ENCODE assay signal across 9 cellular contexts in the genomic region with DNA sequence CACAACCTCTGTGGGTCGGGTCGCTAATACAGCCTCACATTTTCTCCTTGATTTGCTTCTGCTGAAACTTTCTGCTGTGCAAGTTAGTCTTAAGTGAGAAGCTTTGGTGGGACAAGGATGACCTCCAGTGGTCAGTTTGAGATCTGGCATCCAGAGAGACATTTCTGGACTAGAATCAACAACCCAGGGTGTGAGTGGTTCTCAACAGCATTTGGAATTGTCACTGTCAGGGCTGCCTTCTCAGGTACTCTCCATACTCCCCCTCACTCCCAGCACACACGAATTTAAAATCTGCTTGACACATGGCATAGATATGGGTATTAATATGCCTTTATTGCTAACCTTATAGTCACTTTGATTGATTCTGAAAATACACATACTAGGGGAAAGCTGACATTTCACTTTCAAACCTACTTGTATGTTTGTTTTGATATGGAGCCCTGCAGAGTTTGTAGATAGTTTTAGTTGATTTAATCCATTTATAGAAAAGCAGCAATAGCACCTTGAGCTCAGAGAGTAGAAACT. TPM values are rescaled to one million over a fixed set of nuclear protein-coding genes. Genes with fewer than 3 reads are reported as not detected.
DNase-seq lines count a peak whose midpoint lies in the region; ATAC-seq and TF ChIP-seq lines count a peak whose summit lies in the region.
"Had no signal": no experiment of that assay in that cellular context is flagged by ENCODE, and none has a peak within 500 bp of the region (broad histone marks: within the 10 kb centered on the region; RNA-seq: fewer than 3 reads in every experiment).

No MANE protein-coding gene starts in this region.

- no TSS peak for BruUV-seq in mammary epithelial cell (replicated peaks; lab: Mats Ljungman, UMichigan)

- 5% methylated on average over 3 of the region's 3 CpGs for WGBS in mammary epithelial cell (ENCODE audit: low coverage, missing lambda C conversion rate)

- H3K9ac ChIP-seq in mammary epithelial cell (ENCODE audit: insufficient read depth, low read length), result no peak overlapping the region

- H3K79me2 ChIP-seq in mammary epithelial cell (ENCODE audit: insufficient read depth, low read length), result no peaks in the 10 kb centered on the region

- no peak overlapping the region for H3K4me3 ChIP-seq in mammary epithelial cell (replicated peaks in 1 of 3; ENCODE audit: insufficient read depth in 1 of 3, low read depth in 2 of 3, low read length in 3 of 3)

- H3K4me2 ChIP-seq in mammary epithelial cell (ENCODE audit: insufficient read depth, low read depth, low read length), result no peak overlapping the region

- CTCF ChIA-PET in mammary epithelial cell (lab: Charles Lee; ENCODE audit: low non-redundant PET), result no interaction called here

- TF ChIP-seq CTCF in mammary epithelial cell (conservative IDR thresholded peaks at IDR 0.05 in 1 of 2, IDR thresholded peaks at IDR 0.05 in 1 of 2; ENCODE audit: extremely low read depth in 1 of 2, insufficient read depth in 1 of 2, low read depth in 1 of 2, low read length in 2 of 2), result peak; percentile 60 to 76

- no peak overlapping the region for H3K27ac ChIP-seq in mammary epithelial cell (ENCODE audit: insufficient read depth, low read depth, low read length)
- H3K27ac ChIP-seq: epithelial cell of prostate had no signal

- no peak overlapping the region for H2AFZ ChIP-seq in mammary epithelial cell (ENCODE audit: low read depth, low read length)

- H4K20me1 ChIP-seq in mammary epithelial cell (ENCODE audit: insufficient read depth, low read length), result no peaks in the 10 kb centered on the region

- dilution Hi-C loops in mammary epithelial cell (cut with HindIII; ENCODE audit: low sequenced_read_pairs), result no loop called here

- H3K27me3 ChIP-seq in mammary epithelial cell (ENCODE audit: insufficient read depth, low read length), result no peaks in the 10 kb centered on the region

- intact Hi-C loops in mammary epithelial cell (cut with micrococcal nuclease), result loop anchor here (1.0 to 5.0 kb wide), 4 partner anchors 60 to 829 kb away; no protein-coding TSS in a partner anchor

- H3K9me3 ChIP-seq in mammary epithelial cell (replicated peaks; ENCODE audit: insufficient read depth, low read length), result no peaks in the 10 kb centered on the region

- peak; percentile 21 for DNase-seq in GM04503 (ENCODE audit: low read depth)
- DNase-seq in NCI-H2029 treated with DMSO at 0.1 percent for 48 hours (lab: John Stamatoyannopoulos, UW), result peak; percentile 73
- peak; percentile 18 for DNase-seq in T1000 (lab: John Stamatoyannopoulos, UW)
- DNase-seq in mammary epithelial cell, result peak; percentile 47
- peak; percentile 74 for DNase-seq in iris pigment epithelial cell (ENCODE audit: low read depth)
- DNase-seq in stimulated activated CD4-positive, alpha-beta T cell treated with anti-CD3 and anti-CD28 coated beads, Interleukin-1b, Interleukin-23, amount 100 ng/mL, for 48 hours, result peak; percentile 31
- no peak for DNase-seq in GOT3 (lab: John Stamatoyannopoulos, UW)

- ATAC-seq in HG02623 (IDR thresholded peaks at IDR 0.05; ENCODE audit: unreplicated experiment), result peak; percentile 64

- no peaks in the 10 kb centered on the region for H3K36me3 ChIP-seq in mammary epithelial cell (ENCODE audit: insufficient read depth, low read length)

- H3K4me1 ChIP-seq in mammary epithelial cell (ENCODE audit: insufficient read depth, low read length), result peaks cover 3% of the 10 kb centered on the region

- in situ Hi-C loops in mammary epithelial cell (cut with MboI; ENCODE audit: low sequenced_read_pairs in 2 of 2), result no loop called here

RNA-seq across cellular contexts. Expression of gene OTOR, which starts 13.2 kb away (rescaled TPM):
- not detected for total RNA-seq in mammary epithelial cell
- not detected for polyA plus RNA-seq in mammary epithelial cell
- not detected for polyA minus RNA-seq in mammary epithelial cell

RNA-seq across cellular contexts. Expression of gene SNRPB2, which starts 31.5 kb away (rescaled TPM):
- total RNA-seq in mammary epithelial cell, result 10 to 100 TPM; 24.8 to 51.2 TPM
- 41.8 TPM for polyA plus RNA-seq in mammary epithelial cell
- polyA minus RNA-seq in mammary epithelial cell, result not detected
